11 cellular contexts compared by ENCODE assay signal in genomic region chr12:57235012-57235727, GRCh38. TPM values are rescaled to one million over a fixed set of nuclear protein-coding genes. Genes with fewer than 3 reads are reported as not detected.
A peak's percentile ranks its signal among the peaks of the same experiment; 100 is the strongest.
DNase-seq lines count a peak whose midpoint lies in the region; ATAC-seq and TF ChIP-seq lines count a peak whose summit lies in the region.
"Had no signal": no experiment of that assay in that cellular context is flagged by ENCODE, and none has a peak within 500 bp of the region (broad histone marks: within the 10 kb centered on the region; RNA-seq: fewer than 3 reads in every experiment).

No MANE protein-coding gene starts in this region.

- H3K27me3 Mint-ChIP-seq in osteocyte (ENCODE audit: unreplicated experiment) = no peaks in the 10 kb centered on the region

- H3K4me1 Mint-ChIP-seq in osteocyte (ENCODE audit: unreplicated experiment) = peaks cover 81% of the 10 kb centered on the region

- peak overlapping the region; percentile 71 for H3K4me3 Mint-ChIP-seq in osteocyte (ENCODE audit: unreplicated experiment)

- H3K36me3 Mint-ChIP-seq in osteocyte (ENCODE audit: unreplicated experiment) = peaks cover 18% of the 10 kb centered on the region

- peak; percentile 71 for DNase-seq in ELF-1 (ENCODE audit: low read depth, low spot score)
- DNase-seq in NCI-H69 (lab: John Stamatoyannopoulos, UW) = peak; percentile 98
- peak; percentile 70 for DNase-seq in fibroblast of gingiva (ENCODE audit: low read depth)
- DNase-seq in osteocyte (ENCODE audit: extremely low spot score, unreplicated experiment) = peak; percentile 97
- no peak for DNase-seq in SIG-M5 treated with dmso at 0.1 percent for 504 hours (lab: John Stamatoyannopoulos, UW; ENCODE audit: unreplicated experiment)
- DNase-seq: effector CD4-positive, alpha-beta T cell; HCEC 1CT had no signal

- peak; percentile 14 for TF ChIP-seq CTCF in osteocyte (IDR thresholded peaks at IDR 0.05)

- H3K9me3 Mint-ChIP-seq in osteocyte (ENCODE audit: unreplicated experiment) = no peaks in the 10 kb centered on the region
- H3K9me3 Mint-ChIP-seq: naive thymus-derived CD8-positive, alpha-beta T cell had no signal

- peak overlapping the region; percentile 98 for H3K27ac Mint-ChIP-seq in osteocyte (ENCODE audit: unreplicated experiment)

- ATAC-seq in HG02938 (IDR thresholded peaks at IDR 0.05; ENCODE audit: unreplicated experiment) (no peak), GM18867 (IDR thresholded peaks at IDR 0.05; ENCODE audit: unreplicated experiment) (no peak), GM18909 (IDR thresholded peaks at IDR 0.05; ENCODE audit: poor library complexity, unreplicated experiment) (no peak)
- ATAC-seq: naive thymus-derived CD8-positive, alpha-beta T cell had no signal

RNA-seq across cellular contexts. Expression of gene SHMT2, which starts 5.7 kb away (rescaled TPM):
- 263 and 290 TPM in 2 replicates for total RNA-seq in osteocyte

RNA-seq across cellular contexts. Expression of gene STAC3, which starts 15.8 kb away (rescaled TPM):
- total RNA-seq in osteocyte = 1.8 and 2.4 TPM in 2 replicates

RNA-seq across cellular contexts. Expression of gene NXPH4, which starts 18.6 kb away (rescaled TPM):
- 62.6 and 63.8 TPM in 2 replicates for total RNA-seq in osteocyte
